ENCODE assay signal across 8 cellular contexts in genomic region chr17:73546770-73547345, GRCh38.
DNase-seq lines count a peak whose midpoint lies in the region; ATAC-seq and TF ChIP-seq lines count a peak whose summit lies in the region.

No MANE protein-coding gene starts in this region.

- H3K36me3 Mint-ChIP-seq in effector memory CD8-positive, alpha-beta T cell (ENCODE audit: insufficient read depth): no peaks in the 10 kb centered on the region

- H3K4me1 ChIP-seq in BE2C: no peaks in the 10 kb centered on the region; the same call in 1 of the 2 replicates

- no peak overlapping the region for H3K4me3 ChIP-seq in BE2C (ENCODE audit: low read depth, low read length)

- peaks cover 23 to 67% of the 10 kb centered on the region in 2 donors for H3K27me3 Mint-ChIP-seq in effector memory CD8-positive, alpha-beta T cell

- ATAC-seq in GM18519 (IDR thresholded peaks at IDR 0.05; ENCODE audit: low FRiP score, unreplicated experiment) (peak; percentile 51), HG03571 (IDR thresholded peaks at IDR 0.05; ENCODE audit: unreplicated experiment) (no peak)
- peak; percentile 26 for ATAC-seq in effector memory CD8-positive, alpha-beta T cell (replicated peaks)

- H3K27me3 ChIP-seq in BE2C: no peaks in the 10 kb centered on the region

- H3K4me3 Mint-ChIP-seq in effector memory CD8-positive, alpha-beta T cell: no peak overlapping the region

- H3K9me3 Mint-ChIP-seq in effector memory CD8-positive, alpha-beta T cell: no peaks in the 10 kb centered on the region

- H3K9me3 ChIP-seq in BE2C: no peaks in the 10 kb centered on the region

- no peaks in the 10 kb centered on the region for H3K36me3 ChIP-seq in BE2C

- H3K4me1 Mint-ChIP-seq in effector memory CD8-positive, alpha-beta T cell (ENCODE audit: low read depth in 2 of 2): peaks cover 4 to 7% of the 10 kb centered on the region in 2 donors

- no peak for TF ChIP-seq CTCF in BE2C (IDR thresholded peaks at IDR 0.05; ENCODE audit: low read depth, low read length)

- no peak overlapping the region for H3K27ac Mint-ChIP-seq in effector memory CD8-positive, alpha-beta T cell

- DNase-seq in BE2C: peak; percentile 79
- peak; percentile 90 for DNase-seq in OCI-M1 (lab: John Stamatoyannopoulos, UW)
- DNase-seq in effector memory CD8-positive, alpha-beta T cell: peak in 1 of 3 experiments; percentile 6
- peak; percentile 6 for DNase-seq in stimulated activated CD4-positive, alpha-beta T cell treated with anti-CD3 and anti-CD28 coated beads, Interleukin-4, amount 100 ng/mL, for 24 hours
- no peak for DNase-seq in NCI-H2081 (lab: John Stamatoyannopoulos, UW)
- no peak for DNase-seq in NCI-H128 (lab: John Stamatoyannopoulos, UW; ENCODE audit: unreplicated experiment)

Comparison
In these comparisons a context has a peak if more than half of its experiments do, and no peak if none do; other contexts are left out.
1. DNase-seq: peak in BE2C (single experiment), OCI-M1 (single experiment) and stimulated activated CD4-positive, alpha-beta T cell treated with anti-CD3 and anti-CD28 coated beads, Interleukin-4, amount 100 ng/mL, for 24 hours (single experiment); none in NCI-H2081 (0 of 2) and NCI-H128 (single experiment).